ENCODE assay signal across 23 cellular contexts in the genomic region with DNA sequence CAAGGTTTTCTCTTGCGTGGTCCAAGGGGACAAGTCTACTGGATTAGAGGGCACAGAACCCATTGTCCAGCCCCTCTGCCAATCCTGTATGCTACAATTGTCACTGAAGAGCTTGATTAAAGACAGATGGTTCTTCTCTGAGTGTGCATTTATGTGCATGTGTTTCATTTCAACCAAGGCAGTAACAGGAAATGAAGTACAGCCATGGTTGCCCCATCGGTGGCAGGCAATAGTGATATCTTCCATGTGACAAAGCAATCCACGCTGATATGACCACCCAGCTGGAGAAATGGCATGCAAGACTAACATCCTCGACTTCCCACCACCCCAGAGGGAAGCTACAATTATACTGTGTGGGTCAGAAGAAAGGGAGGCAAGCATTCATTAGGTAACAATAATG.
"Had no signal": no experiment of that assay in that cellular context is flagged by ENCODE, and none has a peak within 500 bp of the region (broad histone marks: within the 10 kb centered on the region; RNA-seq: fewer than 3 reads in every experiment).

No MANE protein-coding gene starts in this region.

- H3K9me3 Mint-ChIP-seq: activated naive CD4-positive, alpha-beta T cell treated with anti-CD3 and anti-CD28 coated beads, Interleukin-2, amount 50 U/mL, for 24 hours; activated T-helper 1 cell treated with anti-CD3 and anti-CD28 coated beads, Interleukin-12 subunit alpha, Interleukin-12 subunit beta, Interleukin-2, Interleukin-4 antibody, amounts not matched to agents 30 ng/mL and 10 ng/mL and 1 ng/mL, durations not matched to agents 14 hours and 24 hours and 36 hours; brain; stimulated activated effector memory CD8-positive, alpha-beta T cell treated with anti-CD3 and anti-CD28 coated beads, Interleukin-12 subunit alpha, Interleukin-12 subunit beta, amount 100 ng/mL, for 72 hours had no signal

- ATAC-seq: activated CD8-positive, alpha-beta T cell treated with anti-CD3 and anti-CD28 coated beads, Interleukin-2, amount 10 ng/mL, durations not matched to agents 7 days and 5 days; foreskin keratinocyte; lower lobe of right lung; sciatic nerve; stimulated activated effector memory CD8-positive, alpha-beta T cell treated with anti-CD3 and anti-CD28 coated beads, Interleukin-12 subunit alpha, Interleukin-12 subunit beta, amount 100 ng/mL, for 72 hours had no signal

- H3K27ac Mint-ChIP-seq: activated CD8-positive, alpha-beta T cell treated with anti-CD3 and anti-CD28 coated beads, Interleukin-2, amount 10 ng/mL, durations not matched to agents 7 days and 5 days; activated naive CD4-positive, alpha-beta T cell treated with anti-CD3 and anti-CD28 coated beads, Interleukin-2, amount 50 U/mL, for 24 hours; activated T-helper 1 cell treated with anti-CD3 and anti-CD28 coated beads, Interleukin-12 subunit alpha, Interleukin-12 subunit beta, Interleukin-2, Interleukin-4 antibody, amounts not matched to agents 30 ng/mL and 10 ng/mL and 1 ng/mL, durations not matched to agents 14 hours and 24 hours and 36 hours; brain; stimulated activated effector memory CD8-positive, alpha-beta T cell treated with anti-CD3 and anti-CD28 coated beads, Interleukin-12 subunit alpha, Interleukin-12 subunit beta, amount 100 ng/mL, for 72 hours had no signal

- H3K4me3 ChIP-seq: lower lobe of right lung, transverse colon, uterus had no signal

- H3K4me1 Mint-ChIP-seq: activated naive CD4-positive, alpha-beta T cell treated with anti-CD3 and anti-CD28 coated beads, Interleukin-2, amount 50 U/mL, for 24 hours; stimulated activated effector memory CD8-positive, alpha-beta T cell treated with anti-CD3 and anti-CD28 coated beads, Interleukin-12 subunit alpha, Interleukin-12 subunit beta, amount 100 ng/mL, for 72 hours had no signal

- H3K9me3 ChIP-seq: lower lobe of right lung, transverse colon, uterus had no signal

- H3K27me3 ChIP-seq: foreskin keratinocyte, transverse colon, uterus had no signal

- H3K4me1 ChIP-seq: lower lobe of right lung, transverse colon, uterus had no signal

- H3K36me3 Mint-ChIP-seq: activated naive CD4-positive, alpha-beta T cell treated with anti-CD3 and anti-CD28 coated beads, Interleukin-2, amount 50 U/mL, for 24 hours; brain; naive B cell; stimulated activated effector memory CD8-positive, alpha-beta T cell treated with anti-CD3 and anti-CD28 coated beads, Interleukin-12 subunit alpha, Interleukin-12 subunit beta, amount 100 ng/mL, for 72 hours had no signal

- DNase-seq: activated CD4-positive, alpha-beta T cell treated with anti-CD3 and anti-CD28 coated beads for 1 hour; activated CD4-positive, alpha-beta T cell treated with anti-CD3 and anti-CD28 coated beads, Interleukin-2, amount 50 U/mL, for 1 hour; activated CD8-positive, alpha-beta T cell treated with anti-CD3 and anti-CD28 coated beads, Interleukin-2, amount 10 ng/mL, durations not matched to agents 7 days and 5 days; activated gamma-delta T cell; aorta; caudate nucleus; dermis blood vessel endothelial cell; effector CD8-positive, alpha-beta T cell; foreskin keratinocyte; kidney; lower lobe of right lung; naive B cell; nucleus accumbens; small intestine; stimulated activated CD4-positive, alpha-beta T cell treated with anti-CD3 and anti-CD28 coated beads, Interleukin-2, amount 100 ng/mL, for 24 hours; T-helper 9 cell; transverse colon; uterus had no signal

- H3K36me3 ChIP-seq: lower lobe of right lung, transverse colon, uterus had no signal

- H3K4me3 Mint-ChIP-seq: activated CD8-positive, alpha-beta T cell treated with anti-CD3 and anti-CD28 coated beads, Interleukin-2, amount 10 ng/mL, durations not matched to agents 7 days and 5 days; activated naive CD4-positive, alpha-beta T cell treated with anti-CD3 and anti-CD28 coated beads, Interleukin-2, amount 50 U/mL, for 24 hours; activated T-helper 1 cell treated with anti-CD3 and anti-CD28 coated beads, Interleukin-12 subunit alpha, Interleukin-12 subunit beta, Interleukin-2, Interleukin-4 antibody, amounts not matched to agents 30 ng/mL and 10 ng/mL and 1 ng/mL, durations not matched to agents 14 hours and 24 hours and 36 hours; brain; naive B cell; stimulated activated effector memory CD8-positive, alpha-beta T cell treated with anti-CD3 and anti-CD28 coated beads, Interleukin-12 subunit alpha, Interleukin-12 subunit beta, amount 100 ng/mL, for 72 hours had no signal
